15 cellular contexts compared by ENCODE assay signal in the genomic region with DNA sequence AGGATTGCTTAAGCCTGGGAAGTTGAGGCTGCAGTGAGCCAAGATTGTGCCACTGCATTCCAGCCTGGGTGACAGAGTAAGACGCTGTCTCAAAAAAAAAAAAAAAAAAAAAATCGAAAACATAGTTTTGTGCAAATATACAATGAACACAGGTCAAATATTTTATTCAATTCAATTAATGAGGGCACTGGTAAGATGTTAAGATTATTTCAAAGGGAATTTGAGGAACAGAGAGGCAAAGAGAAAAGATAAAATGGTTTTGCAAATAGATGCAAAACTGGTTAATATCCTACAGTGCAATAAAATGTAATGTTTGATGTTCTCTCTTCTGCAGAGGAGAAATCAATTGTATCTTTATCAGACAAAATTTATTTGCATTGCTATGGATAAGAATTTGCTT. TPM values are rescaled to one million over a fixed set of nuclear protein-coding genes. Genes with fewer than 3 reads are reported as not detected.
DNase-seq lines count a peak whose midpoint lies in the region; ATAC-seq and TF ChIP-seq lines count a peak whose summit lies in the region.
"Had no signal": no experiment of that assay in that cellular context is flagged by ENCODE, and none has a peak within 500 bp of the region (broad histone marks: within the 10 kb centered on the region; RNA-seq: fewer than 3 reads in every experiment).

No MANE protein-coding gene starts in this region.

- H3K4me3 ChIP-seq in HEK293 (ENCODE audit: low read depth, low read length): no peak overlapping the region
- H3K4me3 ChIP-seq in RWPE2 (ENCODE audit: severe bottlenecking): no peak overlapping the region
- no peak overlapping the region for H3K4me3 ChIP-seq in esophagus (ENCODE audit: low read depth in 1 of 2, low read length in 2 of 2)
- H3K4me3 ChIP-seq: BLaER1 treated with 17β-estradiol and CSF1 and Interleukin-3, amounts not matched to agents 10 nM and 100 nM; GM12878 had no signal

- H3K4me1 ChIP-seq in HEK293 (ENCODE audit: control insufficient read depth, insufficient read depth, low read length) (peaks cover 2% of the 10 kb centered on the region; the same call in 1 of the 2 replicates), RWPE2 (ENCODE audit: insufficient read depth, poor library complexity, severe bottlenecking) (peaks cover 3% of the 10 kb centered on the region), esophagus (ENCODE audit: control insufficient read depth in 2 of 2, insufficient read depth in 2 of 2, low read length in 1 of 2) (no peaks in the 10 kb centered on the region)
- H3K4me1 ChIP-seq: BLaER1 treated with 17β-estradiol and CSF1 and Interleukin-3, amounts not matched to agents 10 nM and 100 nM had no signal

- no peak for ATAC-seq in RWPE2 (ENCODE audit: low read depth)
- ATAC-seq: CD8-positive, alpha-beta T cell; GM12878 had no signal

- no peaks in the 10 kb centered on the region for H3K9me3 ChIP-seq in HEK293 (ENCODE audit: control insufficient read depth, insufficient read depth, low read depth, low read length)
- H3K9me3 ChIP-seq in RWPE2 (ENCODE audit: severe bottlenecking): no peaks in the 10 kb centered on the region
- no peaks in the 10 kb centered on the region for H3K9me3 ChIP-seq in esophagus (ENCODE audit: control insufficient read depth in 2 of 2, insufficient read depth in 1 of 2, low read depth in 1 of 2, low read length in 1 of 2)
- H3K9me3 ChIP-seq: BLaER1 treated with 17β-estradiol and CSF1 and Interleukin-3, amounts not matched to agents 10 nM and 100 nM had no signal

- H3K27me3 ChIP-seq in RWPE2 (ENCODE audit: insufficient read depth, poor library complexity, severe bottlenecking) (no peaks in the 10 kb centered on the region), esophagus (ENCODE audit: control insufficient read depth in 1 of 2, insufficient read depth in 2 of 2, low read length in 2 of 2) (no peaks in the 10 kb centered on the region)
- H3K27me3 ChIP-seq: BLaER1 treated with 17β-estradiol and CSF1 and Interleukin-3, amounts not matched to agents 10 nM and 100 nM had no signal

- H3K4me1 Mint-ChIP-seq in endothelial cell (ENCODE audit: unreplicated experiment): no peaks in the 10 kb centered on the region
- H3K4me1 Mint-ChIP-seq: B cell had no signal

- no peak for DNase-seq in RWPE2 (ENCODE audit: low spot score)
- no peak for DNase-seq in activated gamma-delta T cell treated with Interleukin-2 at 50 U/mL for 16 hours
- DNase-seq in DMS153 treated with DMSO at 0.1 percent for 48 hours (lab: John Stamatoyannopoulos, UW; ENCODE audit: unreplicated experiment): no peak
- DNase-seq in endothelial cell (ENCODE audit: low spot score): no peak
- DNase-seq: Calu3; CD8-positive, alpha-beta T cell; DMS53; DND-41; H9 had no signal

- CTCF ChIA-PET in HEK293 (lab: Yijun Ruan, JAX): interaction anchor here (0.7 kb wide), 1 partner anchor 361 kb away, joined by 3 read pairs; no protein-coding TSS in a partner anchor

- no peak for TF ChIP-seq CTCF in HEK293 (tag by site-specific recombination; IDR thresholded peaks at IDR 0.05)
- TF ChIP-seq CTCF in RWPE2 (IDR thresholded peaks at IDR 0.05; ENCODE audit: poor library complexity, severe bottlenecking): no peak
- no peak for TF ChIP-seq CTCF in endothelial cell (IDR thresholded peaks at IDR 0.05; ENCODE audit: unreplicated experiment)

- H3K36me3 Mint-ChIP-seq in endothelial cell (ENCODE audit: low read depth, unreplicated experiment): no peaks in the 10 kb centered on the region
- H3K36me3 Mint-ChIP-seq: CD8-positive, alpha-beta T cell had no signal

- H3K27ac ChIP-seq in HEK293 (ENCODE audit: extremely low read depth, low read depth, low read length): no peak overlapping the region
- H3K27ac ChIP-seq in RWPE2 (ENCODE audit: poor library complexity, severe bottlenecking): peak overlapping the region; percentile 56
- H3K27ac ChIP-seq in esophagus (ENCODE audit: low read depth in 2 of 2, low read length in 1 of 2): peak overlapping the region; percentile 45 to 67
- H3K27ac ChIP-seq: BLaER1 treated with 17β-estradiol and CSF1 and Interleukin-3, amounts not matched to agents 10 nM and 100 nM; HL-60 had no signal

- no peak overlapping the region for H3K27ac Mint-ChIP-seq in endothelial cell (ENCODE audit: unreplicated experiment)
- H3K27ac Mint-ChIP-seq: B cell; CD8-positive, alpha-beta T cell; H9 had no signal

- H3K36me3 ChIP-seq in HEK293 (ENCODE audit: control insufficient read depth in 2 of 2, insufficient read depth in 1 of 2, low read length in 2 of 2): no peaks in the 10 kb centered on the region
- no peaks in the 10 kb centered on the region for H3K36me3 ChIP-seq in RWPE2 (ENCODE audit: low read depth)
- no peaks in the 10 kb centered on the region for H3K36me3 ChIP-seq in esophagus (ENCODE audit: control insufficient read depth in 2 of 2, insufficient read depth in 2 of 2, low read length in 1 of 2)
- H3K36me3 ChIP-seq: BLaER1 treated with 17β-estradiol and CSF1 and Interleukin-3, amounts not matched to agents 10 nM and 100 nM had no signal

- WGBS in esophagus, 2 donors: 85 to 86% methylated on average over 2 of the region's 2 CpGs

- H3K27me3 Mint-ChIP-seq in endothelial cell (ENCODE audit: unreplicated experiment): peaks cover under 1% of the 10 kb centered on the region
- H3K27me3 Mint-ChIP-seq: B cell had no signal

- POLR2A ChIA-PET in HEK293 (lab: Yijun Ruan, JAX): interaction anchor here (1.0 kb wide), 1 partner anchor 107 kb away, joined by 3 read pairs; a partner anchor contains a TSS

- no peaks in the 10 kb centered on the region for H3K9me3 Mint-ChIP-seq in endothelial cell (ENCODE audit: unreplicated experiment)
- H3K9me3 Mint-ChIP-seq: CD8-positive, alpha-beta T cell; H9 had no signal

- H3K4me3 Mint-ChIP-seq in endothelial cell (ENCODE audit: unreplicated experiment): no peak overlapping the region
- H3K4me3 Mint-ChIP-seq: B cell; CD8-positive, alpha-beta T cell; H9 had no signal

TF ChIP-seq in HEK293, 187 proteins besides CTCF, POLR2A, EP300 and RAD21:
- TF ChIP-seq REPIN1 (tag by site-specific recombination; IDR thresholded peaks at IDR 0.05; ENCODE audit: low read depth): no peak
- peak; percentile 99 for TF ChIP-seq ZNF510 (tag by site-specific recombination; IDR thresholded peaks at IDR 0.05; ENCODE audit: insufficient replicate concordance)
- TF ChIP-seq ZNF112 (tag by site-specific recombination; IDR thresholded peaks at IDR 0.05): no peak
- TF ChIP-seq ZNF624 (tag by site-specific recombination; IDR thresholded peaks at IDR 0.05): no peak

RNA-seq across cellular contexts. Expression of a gene that starts 39.5 kb away (rescaled TPM):
- polyA plus RNA-seq in esophagus: 10 to 100 TPM in 1 of 2 donors, 1 to 10 TPM in 1; 4.8 to 13.0 TPM
- total RNA-seq in endothelial cell (ENCODE audit: unreplicated experiment): 12.0 TPM
